1 cellular context compared by ENCODE assay signal in the genomic region with DNA sequence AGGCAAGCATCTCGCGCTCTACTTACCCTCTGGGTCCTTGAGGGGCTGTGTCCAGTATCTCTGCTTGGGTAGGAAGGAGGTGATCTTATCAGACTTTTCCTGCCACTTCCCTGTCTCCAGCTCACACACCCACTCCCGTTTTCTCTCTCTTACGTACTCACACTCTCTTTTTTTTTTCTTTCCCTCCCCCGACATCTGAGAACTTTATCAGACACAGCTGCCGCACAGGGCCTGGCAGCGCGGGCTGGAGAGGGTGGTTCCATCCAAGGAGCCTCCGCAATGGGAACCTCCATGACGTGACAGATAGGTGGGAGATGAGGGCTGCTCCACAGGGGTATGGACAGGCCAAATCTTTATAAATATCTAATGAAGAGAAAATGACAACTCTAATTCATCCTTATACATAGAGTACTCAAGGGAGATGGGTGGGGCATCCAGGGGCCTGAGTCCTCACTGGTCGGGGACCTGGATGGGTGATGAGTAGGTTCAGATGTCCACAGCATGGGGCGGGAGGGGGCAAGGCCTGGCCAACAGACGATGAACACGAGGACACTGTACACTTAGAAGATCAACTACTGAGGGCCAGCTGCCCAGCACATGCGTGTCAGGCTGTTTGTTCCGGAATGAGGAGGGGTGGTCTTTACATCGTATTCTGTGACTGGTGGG.
TF ChIP-seq lines count a peak whose summit lies in the region.

No MANE protein-coding gene starts in this region.

TF ChIP-seq in K562, 482 proteins besides CTCF, POLR2A, EP300 and RAD21:
- TF ChIP-seq ZNF384 (IDR thresholded peaks at IDR 0.05; ENCODE audit: low read depth, low read length) (peak; percentile 96), ZNF644 (tag; IDR thresholded peaks at IDR 0.05; ENCODE audit: low read depth) (no peak), RBBP5 (IDR thresholded peaks at IDR 0.05; ENCODE audit: borderline replicate concordance, insufficient read depth, low read length, poor library complexity, severe bottlenecking) (no peak), CTBP1 (IDR thresholded peaks at IDR 0.05; ENCODE audit: borderline replicate concordance) (peak; percentile 23; the same call in 1 of the 2 replicates), ERF (CRISPR knock-in tag; IDR thresholded peaks at IDR 0.05) (no peak), ARID1B (IDR thresholded peaks at IDR 0.05) (0 out of 2 replicates have a peak, but pooled peaks have one; percentile 18), ZNF785 (CRISPR knock-in tag; IDR thresholded peaks at IDR 0.05) (no peak), CREM (IDR thresholded peaks at IDR 0.05; ENCODE audit: low read depth) (0 out of 2 replicates have a peak, but pooled peaks have one; percentile 5), KDM2B (CRISPR knock-in tag; IDR thresholded peaks at IDR 0.05) (no peak), TAL1 (IDR thresholded peaks at IDR 0.05) (0 out of 2 replicates have a peak, but pooled peaks have one; percentile 9), U2AF1 (optimal IDR thresholded peaks at IDR 0.05; ENCODE audit: low read depth, low read length) (no peak), HDAC1 (IDR thresholded peaks at IDR 0.05) (0 out of 4 replicates have a peak, but pooled peaks of 1 of the 2 experiments have one; percentile 38), MTA3 (IDR thresholded peaks at IDR 0.05; ENCODE audit: borderline replicate concordance) (0 out of 2 replicates have a peak, but pooled peaks have one; percentile 25), EGR1 (conservative IDR thresholded peaks at IDR 0.05) (peak; percentile 70), ZBTB40 (IDR thresholded peaks at IDR 0.05) (peak; percentile 95), ZBTB40 (CRISPR knock-in tag; IDR thresholded peaks at IDR 0.05) (peak; percentile 89)
- TF ChIP-seq, protein P1, sequence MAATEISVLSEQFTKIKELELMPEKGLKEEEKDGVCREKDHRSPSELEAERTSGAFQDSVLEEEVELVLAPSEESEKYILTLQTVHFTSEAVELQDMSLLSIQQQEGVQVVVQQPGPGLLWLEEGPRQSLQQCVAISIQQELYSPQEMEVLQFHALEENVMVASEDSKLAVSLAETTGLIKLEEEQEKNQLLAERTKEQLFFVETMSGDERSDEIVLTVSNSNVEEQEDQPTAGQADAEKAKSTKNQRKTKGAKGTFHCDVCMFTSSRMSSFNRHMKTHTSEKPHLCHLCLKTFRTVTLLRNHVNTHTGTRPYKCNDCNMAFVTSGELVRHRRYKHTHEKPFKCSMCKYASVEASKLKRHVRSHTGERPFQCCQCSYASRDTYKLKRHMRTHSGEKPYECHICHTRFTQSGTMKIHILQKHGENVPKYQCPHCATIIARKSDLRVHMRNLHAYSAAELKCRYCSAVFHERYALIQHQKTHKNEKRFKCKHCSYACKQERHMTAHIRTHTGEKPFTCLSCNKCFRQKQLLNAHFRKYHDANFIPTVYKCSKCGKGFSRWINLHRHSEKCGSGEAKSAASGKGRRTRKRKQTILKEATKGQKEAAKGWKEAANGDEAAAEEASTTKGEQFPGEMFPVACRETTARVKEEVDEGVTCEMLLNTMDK (IDR thresholded peaks at IDR 0.05; ENCODE audit: borderline replicate concordance, insufficient read depth, low read depth, low read length, poor library complexity, severe bottlenecking) = no peak
- TF ChIP-seq, protein P2, sequence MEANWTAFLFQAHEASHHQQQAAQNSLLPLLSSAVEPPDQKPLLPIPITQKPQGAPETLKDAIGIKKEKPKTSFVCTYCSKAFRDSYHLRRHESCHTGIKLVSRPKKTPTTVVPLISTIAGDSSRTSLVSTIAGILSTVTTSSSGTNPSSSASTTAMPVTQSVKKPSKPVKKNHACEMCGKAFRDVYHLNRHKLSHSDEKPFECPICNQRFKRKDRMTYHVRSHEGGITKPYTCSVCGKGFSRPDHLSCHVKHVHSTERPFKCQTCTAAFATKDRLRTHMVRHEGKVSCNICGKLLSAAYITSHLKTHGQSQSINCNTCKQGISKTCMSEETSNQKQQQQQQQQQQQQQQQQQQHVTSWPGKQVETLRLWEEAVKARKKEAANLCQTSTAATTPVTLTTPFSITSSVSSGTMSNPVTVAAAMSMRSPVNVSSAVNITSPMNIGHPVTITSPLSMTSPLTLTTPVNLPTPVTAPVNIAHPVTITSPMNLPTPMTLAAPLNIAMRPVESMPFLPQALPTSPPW (CRISPR knock-in tag; IDR thresholded peaks at IDR 0.05) = peak; percentile 17; the same call in 1 of the 2 replicates
